Comparison of ENCODE assay signal across 1 cellular context in genomic region chr6:136500414-136500813, GRCh38.
TF ChIP-seq lines count a peak whose summit lies in the region.

No MANE protein-coding gene starts in this region.

TF ChIP-seq in K562, 482 proteins besides CTCF, POLR2A, EP300 and RAD21 (continued from another document):
- peak; percentile 72 for TF ChIP-seq MAFG (tag; conservative IDR thresholded peaks at IDR 0.05)
